In the genomic region with DNA sequence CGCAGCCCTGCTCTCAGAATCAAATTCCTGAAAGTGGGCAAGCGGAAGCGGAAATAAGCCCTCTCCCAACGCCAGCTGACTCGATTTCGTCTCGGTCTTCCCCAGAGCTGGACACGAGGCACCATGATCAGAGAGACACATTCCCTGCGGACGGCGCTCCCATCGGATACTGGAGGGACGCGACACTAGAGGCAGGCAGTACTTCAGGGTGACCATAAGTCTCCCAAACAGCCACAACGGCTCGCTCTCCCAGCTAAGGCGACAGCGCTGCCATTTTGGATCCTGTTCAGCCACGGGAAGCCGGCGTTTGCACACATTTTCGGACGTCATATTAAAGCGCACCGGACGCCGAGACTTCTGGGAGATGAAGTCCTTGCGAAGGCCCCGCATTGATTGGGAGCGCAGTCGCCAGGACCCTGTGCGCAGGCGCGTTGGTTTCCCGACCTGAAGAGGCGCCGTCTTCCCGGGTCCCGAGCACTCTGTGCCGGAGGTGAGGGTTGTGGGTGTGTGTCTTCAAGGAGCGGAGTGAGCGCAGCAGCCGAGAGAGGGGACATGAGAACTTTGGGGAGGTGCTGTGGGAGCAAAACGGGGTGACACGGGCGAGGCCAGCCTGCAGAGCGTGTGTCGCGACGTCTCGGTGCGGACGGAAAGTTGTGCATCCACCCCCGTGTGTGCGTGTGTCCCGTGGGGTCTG, we compare ENCODE assay signal across 8 cellular contexts. TPM values are rescaled to one million over a fixed set of nuclear protein-coding genes. Genes with fewer than 3 reads are reported as not detected.
DNase-seq lines count a peak whose midpoint lies in the region; ATAC-seq and TF ChIP-seq lines count a peak whose summit lies in the region.

Gene ZNF2, plus strand, starts transcription at position 439 of the 694 bp plus-strand sequence. CDS start 10,418 bp downstream, outside the sequence.

- H3K36me3 ChIP-seq in WERI-Rb-1 (no peaks in the 10 kb centered on the region; the same call in 1 of the 2 replicates), mammary epithelial cell (ENCODE audit: insufficient read depth, low read length) (no peaks in the 10 kb centered on the region), iPS-20b (ENCODE audit: insufficient read depth, low read depth, low read length) (no peaks in the 10 kb centered on the region), skeletal muscle tissue (ENCODE audit: control insufficient read depth in 3 of 3, insufficient read depth in 3 of 3, low read length in 3 of 3) (peaks cover 0 to 2% (median 0%) of the 10 kb centered on the region in 3 donors)

- 4% methylated on average over 29 of the region's 56 CpGs for WGBS in mammary epithelial cell (ENCODE audit: low coverage, missing lambda C conversion rate)

- H4K20me1 ChIP-seq in mammary epithelial cell (ENCODE audit: insufficient read depth, low read length), result no peaks in the 10 kb centered on the region

- H3K4me2 ChIP-seq in mammary epithelial cell (ENCODE audit: insufficient read depth, low read depth, low read length), result peak within 1 kb of the TSS; percentile 84

- ATAC-seq in GM18907 (IDR thresholded peaks at IDR 0.05; ENCODE audit: unreplicated experiment) (peak; percentile 94), HG03139 (IDR thresholded peaks at IDR 0.05; ENCODE audit: unreplicated experiment) (peak; percentile 92)

- peak within 1 kb of the TSS; percentile 70 for H3K4me3 ChIP-seq in WERI-Rb-1 (ENCODE audit: low read depth, low read length)
- H3K4me3 ChIP-seq in mammary epithelial cell (replicated peaks in 1 of 3; ENCODE audit: insufficient read depth in 1 of 3, low read depth in 2 of 3, low read length in 3 of 3), result peak within 1 kb of the TSS; percentile 73 to 98 (median 88)
- peak within 1 kb of the TSS; percentile 87 for H3K4me3 ChIP-seq in iPS-20b (ENCODE audit: low read length)
- peak within 1 kb of the TSS; percentile 100 for H3K4me3 ChIP-seq in skeletal muscle tissue (ENCODE audit: low read length in 3 of 3)

- in situ Hi-C loops in mammary epithelial cell (cut with MboI; ENCODE audit: low sequenced_read_pairs in 2 of 2), result no loop called here

- DNase-seq in AG08395 (ENCODE audit: low spot score) (peak; percentile 99), NCI-H2196 treated with DMSO at 0.1 percent for 48 hours (lab: John Stamatoyannopoulos, UW; ENCODE audit: unreplicated experiment) (peak; percentile 94), WERI-Rb-1 (peak; percentile 98), mammary epithelial cell (peak; percentile 97)

- H3K9me3 ChIP-seq in WERI-Rb-1 (ENCODE audit: severe bottlenecking) (no peaks in the 10 kb centered on the region), mammary epithelial cell (replicated peaks; ENCODE audit: insufficient read depth, low read length) (no peaks in the 10 kb centered on the region), iPS-20b (ENCODE audit: insufficient read depth, low read depth, low read length) (no peaks in the 10 kb centered on the region), skeletal muscle tissue (ENCODE audit: control insufficient read depth in 3 of 3, low read length in 3 of 3) (no peaks in the 10 kb centered on the region)

- H3K9ac ChIP-seq in mammary epithelial cell (ENCODE audit: insufficient read depth, low read length) (peak within 1 kb of the TSS; percentile 88), iPS-20b (ENCODE audit: low read depth, low read length) (peak within 1 kb of the TSS; percentile 86), skeletal muscle tissue (ENCODE audit: low read depth in 1 of 3, low read length in 3 of 3) (peak within 1 kb of the TSS; percentile 95 to 99 (median 98))

- H3K79me2 ChIP-seq in mammary epithelial cell (ENCODE audit: insufficient read depth, low read length), result peaks cover 37% of the 10 kb centered on the region

- peak within 1 kb of the TSS; percentile 98 for H2AFZ ChIP-seq in mammary epithelial cell (ENCODE audit: low read depth, low read length)

- H3K4me1 ChIP-seq in mammary epithelial cell (ENCODE audit: insufficient read depth, low read length), result peaks cover 8% of the 10 kb centered on the region
- H3K4me1 ChIP-seq in iPS-20b (ENCODE audit: insufficient read depth, low read length), result peaks cover 3% of the 10 kb centered on the region; the same call in 1 of the 2 replicates
- H3K4me1 ChIP-seq in skeletal muscle tissue (ENCODE audit: control insufficient read depth in 3 of 3, insufficient read depth in 3 of 3, low read length in 3 of 3), result peaks cover 21 to 24% (median 23%) of the 10 kb centered on the region in 3 donors

- CTCF ChIA-PET in mammary epithelial cell (lab: Charles Lee; ENCODE audit: low non-redundant PET), result interaction anchor here (0.5 kb wide), 1 partner anchor 146 kb away, joined by 3 read pairs; no protein-coding TSS in a partner anchor

- H3K27me3 ChIP-seq in WERI-Rb-1 (ENCODE audit: insufficient read depth, low read depth, severe bottlenecking), result no peaks in the 10 kb centered on the region
- no peaks in the 10 kb centered on the region for H3K27me3 ChIP-seq in mammary epithelial cell (ENCODE audit: insufficient read depth, low read length)
- peaks cover 1% of the 10 kb centered on the region; the same call in 1 of the 2 replicates for H3K27me3 ChIP-seq in iPS-20b (ENCODE audit: insufficient read depth, low read length)
- no peaks in the 10 kb centered on the region for H3K27me3 ChIP-seq in skeletal muscle tissue (ENCODE audit: control insufficient read depth in 3 of 3, insufficient read depth in 3 of 3, low read length in 3 of 3)

- intact Hi-C loops in mammary epithelial cell (cut with micrococcal nuclease), result loop anchor here (1.0 to 2.0 kb wide), 2 partner anchors 42 to 43 kb away; partner anchors contain the start of gene ZNF892

- TF ChIP-seq CTCF in WERI-Rb-1 (IDR thresholded peaks at IDR 0.05; ENCODE audit: low read depth, low read length) (no peak), mammary epithelial cell (conservative IDR thresholded peaks at IDR 0.05 in 1 of 2, IDR thresholded peaks at IDR 0.05 in 1 of 2; ENCODE audit: extremely low read depth in 1 of 2, insufficient read depth in 1 of 2, low read depth in 1 of 2, low read length in 2 of 2) (no peak)

- no TSS peak for BruUV-seq in mammary epithelial cell (replicated peaks; lab: Mats Ljungman, UMichigan)

- dilution Hi-C loops in mammary epithelial cell (cut with HindIII; ENCODE audit: low sequenced_read_pairs), result no loop called here

- peak within 1 kb of the TSS; percentile 94 for H3K27ac ChIP-seq in WERI-Rb-1
- H3K27ac ChIP-seq in mammary epithelial cell (ENCODE audit: insufficient read depth, low read depth, low read length), result peak within 1 kb of the TSS; percentile 82
- peak within 1 kb of the TSS; percentile 81 for H3K27ac ChIP-seq in iPS-20b (ENCODE audit: low read length)
- H3K27ac ChIP-seq in skeletal muscle tissue (ENCODE audit: low read depth, low read length), result peak within 1 kb of the TSS; percentile 93

RNA-seq across cellular contexts. Expression of gene ZNF2, which starts in this region (rescaled TPM):
- total RNA-seq in mammary epithelial cell (1 to 10 TPM; 4.3 to 8.8 TPM), skeletal muscle tissue (8.4 TPM)
- 3.3 TPM for polyA plus RNA-seq in mammary epithelial cell
- 2.8 TPM for polyA minus RNA-seq in mammary epithelial cell

Comparison
In these comparisons a context has a peak if more than half of its experiments do, and no peak if none do; other contexts are left out.
1. Peak in every context shown above with its lines: DNase-seq, ATAC-seq, H3K4me3 ChIP-seq and H3K27ac ChIP-seq.